Comparison of ENCODE assay signal across 11 cellular contexts in genomic region chr11:75263944-75264349, GRCh38. TPM values are rescaled to one million over a fixed set of nuclear protein-coding genes. Genes with fewer than 3 reads are reported as not detected.
DNase-seq lines count a peak whose midpoint lies in the region; ATAC-seq and TF ChIP-seq lines count a peak whose summit lies in the region.
"Had no signal": no experiment of that assay in that cellular context is flagged by ENCODE, and none has a peak within 500 bp of the region (broad histone marks: within the 10 kb centered on the region; RNA-seq: fewer than 3 reads in every experiment).

No MANE protein-coding gene starts in this region.

- peak overlapping the region; percentile 25 for H3K27ac Mint-ChIP-seq in activated CD8-positive, alpha-beta memory T cell treated with anti-CD3 and anti-CD28 coated beads, Interleukin-2, amount 10 ng/mL, durations not matched to agents 7 days and 5 days
- H3K27ac Mint-ChIP-seq in endothelial cell (ENCODE audit: unreplicated experiment): peak overlapping the region; percentile 58
- no peak overlapping the region for H3K27ac Mint-ChIP-seq in activated T-helper 2 cell treated with anti-CD3 and anti-CD28 coated beads, Interferon-gamma antibody, Interleukin-2, Interleukin-4, amounts not matched to agents 10 μg/mL and 5 μg/mL and 100 μg/mL, durations not matched to agents 14 hours and 24 hours and 36 hours
- H3K27ac Mint-ChIP-seq: nephron progenitor cell had no signal

- H3K27ac ChIP-seq in Peyer's patch: no peak overlapping the region
- peak overlapping the region in 1 of 4 donors; percentile 18 for H3K27ac ChIP-seq in sigmoid colon

- H3K36me3 Mint-ChIP-seq in activated CD8-positive, alpha-beta memory T cell treated with anti-CD3 and anti-CD28 coated beads, Interleukin-2, amount 10 ng/mL, durations not matched to agents 7 days and 5 days: no peaks in the 10 kb centered on the region
- peaks cover 24% of the 10 kb centered on the region for H3K36me3 Mint-ChIP-seq in endothelial cell (ENCODE audit: low read depth, unreplicated experiment)
- no peaks in the 10 kb centered on the region for H3K36me3 Mint-ChIP-seq in activated T-helper 2 cell treated with anti-CD3 and anti-CD28 coated beads, Interferon-gamma antibody, Interleukin-2, Interleukin-4, amounts not matched to agents 10 μg/mL and 5 μg/mL and 100 μg/mL, durations not matched to agents 14 hours and 24 hours and 36 hours (ENCODE audit: low read depth)

- peaks cover 22% of the 10 kb centered on the region for H3K4me1 Mint-ChIP-seq in activated CD8-positive, alpha-beta memory T cell treated with anti-CD3 and anti-CD28 coated beads, Interleukin-2, amount 10 ng/mL, durations not matched to agents 7 days and 5 days
- H3K4me1 Mint-ChIP-seq in endothelial cell (ENCODE audit: unreplicated experiment): peaks cover 28% of the 10 kb centered on the region
- peaks cover 6% of the 10 kb centered on the region for H3K4me1 Mint-ChIP-seq in activated T-helper 2 cell treated with anti-CD3 and anti-CD28 coated beads, Interferon-gamma antibody, Interleukin-2, Interleukin-4, amounts not matched to agents 10 μg/mL and 5 μg/mL and 100 μg/mL, durations not matched to agents 14 hours and 24 hours and 36 hours (ENCODE audit: low read depth)
- H3K4me1 Mint-ChIP-seq: nephron progenitor cell had no signal

- 59 to 74% methylated on average over 4 of the region's 4 CpGs for WGBS in sigmoid colon, 2 donors

- TF ChIP-seq POLR2A in Peyer's patch (IDR thresholded peaks at IDR 0.05): no peak
- no peak for TF ChIP-seq POLR2A in sigmoid colon (IDR thresholded peaks at IDR 0.05)

- peak; percentile 45 for ATAC-seq in activated CD8-positive, alpha-beta memory T cell treated with anti-CD3 and anti-CD28 coated beads, Interleukin-2, amount 10 ng/mL, durations not matched to agents 7 days and 5 days
- ATAC-seq in HG02763 (IDR thresholded peaks at IDR 0.05; ENCODE audit: unreplicated experiment): no peak

- H3K36me3 ChIP-seq in Peyer's patch: peaks cover 0 to 29% (median 0%) of the 10 kb centered on the region in 3 donors
- peaks cover 0 to 38% (median 4%) of the 10 kb centered on the region in 4 donors for H3K36me3 ChIP-seq in sigmoid colon

- H3K27me3 ChIP-seq in Peyer's patch: no peaks in the 10 kb centered on the region
- H3K27me3 ChIP-seq in sigmoid colon: no peaks in the 10 kb centered on the region

- intact Hi-C loops in sigmoid colon (cut with DNase I): no loop called here
- intact Hi-C loops in activated T-helper 2 cell treated with anti-CD3 and anti-CD28 coated beads, Interferon-gamma antibody, Interleukin-2, Interleukin-4, amounts not matched to agents 10 μg/mL and 5 μg/mL and 100 μg/mL, durations not matched to agents 14 hours and 24 hours and 36 hours (cut with micrococcal nuclease): no loop called here

- H3K4me3 ChIP-seq in Peyer's patch: no peak overlapping the region
- H3K4me3 ChIP-seq in sigmoid colon: no peak overlapping the region

- no peak for DNase-seq in activated CD8-positive, alpha-beta memory T cell treated with anti-CD3 and anti-CD28 coated beads, Interleukin-2, amount 10 ng/mL, durations not matched to agents 7 days and 5 days
- DNase-seq in activated CD8-positive, alpha-beta memory T cell treated with anti-CD3 and anti-CD28 coated beads, Interleukin-2, amount 50 U/mL, for 48 hours: no peak
- DNase-seq in Peyer's patch (peak in 2 of 3 donors; percentile 42 to 58), endothelial cell (ENCODE audit: low spot score) (no peak), sigmoid colon (peak; percentile 70), DMS153 (lab: John Stamatoyannopoulos, UW) (no peak)
- no peak for DNase-seq in activated T-helper 2 cell treated with anti-CD3 and anti-CD28 coated beads, Interferon-gamma antibody, Interleukin-2, Interleukin-4, amounts not matched to agents 10 μg/mL and 5 μg/mL and 100 μg/mL, durations not matched to agents 14 hours and 24 hours and 36 hours (ENCODE audit: low spot score)
- DNase-seq: central memory CD4-positive, alpha-beta T cell; NCI-H146; nephron progenitor cell had no signal

- CTCF ChIA-PET in activated CD8-positive, alpha-beta memory T cell treated with anti-CD3 and anti-CD28 coated beads, Interleukin-2, amount 10 ng/mL, durations not matched to agents 7 days and 5 days (lab: Charles Lee): interaction anchor here (0.7 to 1.8 kb wide), 3 partner anchors 15 to 1973 kb away, joined by 3 to 7 read pairs (median 4); no protein-coding TSS in a partner anchor

- no peaks in the 10 kb centered on the region for H3K9me3 Mint-ChIP-seq in activated CD8-positive, alpha-beta memory T cell treated with anti-CD3 and anti-CD28 coated beads, Interleukin-2, amount 10 ng/mL, durations not matched to agents 7 days and 5 days (ENCODE audit: low read depth)
- H3K9me3 Mint-ChIP-seq in endothelial cell (ENCODE audit: unreplicated experiment): no peaks in the 10 kb centered on the region
- H3K9me3 Mint-ChIP-seq in activated T-helper 2 cell treated with anti-CD3 and anti-CD28 coated beads, Interferon-gamma antibody, Interleukin-2, Interleukin-4, amounts not matched to agents 10 μg/mL and 5 μg/mL and 100 μg/mL, durations not matched to agents 14 hours and 24 hours and 36 hours: no peaks in the 10 kb centered on the region
- H3K9me3 Mint-ChIP-seq: nephron progenitor cell had no signal

- H3K4me1 ChIP-seq in Peyer's patch (no peaks in the 10 kb centered on the region), sigmoid colon (peaks cover 0 to 8% (median 3%) of the 10 kb centered on the region in 4 donors)

- H3K9me3 ChIP-seq in Peyer's patch (no peaks in the 10 kb centered on the region), sigmoid colon (no peaks in the 10 kb centered on the region)

- no peaks in the 10 kb centered on the region for H3K27me3 Mint-ChIP-seq in activated CD8-positive, alpha-beta memory T cell treated with anti-CD3 and anti-CD28 coated beads, Interleukin-2, amount 10 ng/mL, durations not matched to agents 7 days and 5 days
- peaks cover 27% of the 10 kb centered on the region for H3K27me3 Mint-ChIP-seq in endothelial cell (ENCODE audit: unreplicated experiment)
- H3K27me3 Mint-ChIP-seq in activated T-helper 2 cell treated with anti-CD3 and anti-CD28 coated beads, Interferon-gamma antibody, Interleukin-2, Interleukin-4, amounts not matched to agents 10 μg/mL and 5 μg/mL and 100 μg/mL, durations not matched to agents 14 hours and 24 hours and 36 hours (ENCODE audit: low read depth): no peaks in the 10 kb centered on the region

- no peak for TF ChIP-seq EP300 in sigmoid colon (IDR thresholded peaks at IDR 0.05)

- H3K4me3 Mint-ChIP-seq in activated CD8-positive, alpha-beta memory T cell treated with anti-CD3 and anti-CD28 coated beads, Interleukin-2, amount 10 ng/mL, durations not matched to agents 7 days and 5 days: no peak overlapping the region
- H3K4me3 Mint-ChIP-seq in endothelial cell (ENCODE audit: unreplicated experiment): no peak overlapping the region
- H3K4me3 Mint-ChIP-seq in activated T-helper 2 cell treated with anti-CD3 and anti-CD28 coated beads, Interferon-gamma antibody, Interleukin-2, Interleukin-4, amounts not matched to agents 10 μg/mL and 5 μg/mL and 100 μg/mL, durations not matched to agents 14 hours and 24 hours and 36 hours (ENCODE audit: low read depth): no peak overlapping the region
- H3K4me3 Mint-ChIP-seq: nephron progenitor cell had no signal

- TF ChIP-seq CTCF in Peyer's patch (IDR thresholded peaks at IDR 0.05): no peak
- TF ChIP-seq CTCF in endothelial cell (IDR thresholded peaks at IDR 0.05; ENCODE audit: unreplicated experiment): no peak
- TF ChIP-seq CTCF in sigmoid colon (IDR thresholded peaks at IDR 0.05): no peak

RNA-seq across cellular contexts. Expression of gene TPBGL, which starts 23.4 kb away (rescaled TPM):
- total RNA-seq in activated CD8-positive, alpha-beta memory T cell treated with anti-CD3 and anti-CD28 coated beads, Interleukin-2, amount 10 ng/mL, durations not matched to agents 7 days and 5 days: under 1 TPM; 0.07 to 0.15 TPM
- total RNA-seq in Peyer's patch: under 1 TPM in 1 of 4 donors, not detected in 3; 0.35 TPM
- 7.0 TPM for total RNA-seq in endothelial cell (ENCODE audit: unreplicated experiment)
- under 1 TPM in 3 of 4 donors, not detected in 1; 0.33 to 0.68 (median 0.36) TPM for total RNA-seq in sigmoid colon
- under 1 TPM in 1 of 3 donors, not detected in 2; 0.28 TPM for polyA plus RNA-seq in sigmoid colon
- 0.25 and 0.32 TPM in 2 replicates for total RNA-seq in activated T-helper 2 cell treated with anti-CD3 and anti-CD28 coated beads, Interferon-gamma antibody, Interleukin-2, Interleukin-4, amounts not matched to agents 10 μg/mL and 5 μg/mL and 100 μg/mL, durations not matched to agents 14 hours and 24 hours and 36 hours

Comparison
In these comparisons a context has a peak if more than half of its experiments do, and no peak if none do; other contexts are left out.
1. DNase-seq: peak in Peyer's patch (2 of 3) and sigmoid colon (single experiment); none in activated CD8-positive, alpha-beta memory T cell treated with anti-CD3 and anti-CD28 coated beads, Interleukin-2, amount 10 ng/mL, durations not matched to agents 7 days and 5 days (single experiment), activated CD8-positive, alpha-beta memory T cell treated with anti-CD3 and anti-CD28 coated beads, Interleukin-2, amount 50 U/mL, for 48 hours (single experiment), endothelial cell (single experiment), activated T-helper 2 cell treated with anti-CD3 and anti-CD28 coated beads, Interferon-gamma antibody, Interleukin-2, Interleukin-4, amounts not matched to agents 10 μg/mL and 5 μg/mL and 100 μg/mL, durations not matched to agents 14 hours and 24 hours and 36 hours (single experiment) and DMS153 (single experiment).